ENCODE assay signal across 7 cellular contexts in genomic region chr5:101253096-101253495, GRCh38.
"Had no signal": no experiment of that assay in that cellular context is flagged by ENCODE, and none has a peak within 500 bp of the region (broad histone marks: within the 10 kb centered on the region; RNA-seq: fewer than 3 reads in every experiment).

No MANE protein-coding gene starts in this region.

- H3K4me3 Mint-ChIP-seq: IgD-negative memory B cell had no signal

- H3K27ac ChIP-seq: HL-60 had no signal

- H3K27me3 Mint-ChIP-seq: IgD-negative memory B cell had no signal

- DNase-seq: IMR-90, KBM-7, KG1 had no signal

- H3K4me1 Mint-ChIP-seq: IgD-negative memory B cell had no signal

- H3K27ac Mint-ChIP-seq: IgD-negative memory B cell had no signal

- ATAC-seq: HepG2, K562 had no signal

- H3K4me3 ChIP-seq: K562 had no signal

- H3K36me3 Mint-ChIP-seq: IgD-negative memory B cell had no signal

- H3K9me3 Mint-ChIP-seq: IgD-negative memory B cell had no signal
